26 cellular contexts compared by ENCODE assay signal in the genomic region with DNA sequence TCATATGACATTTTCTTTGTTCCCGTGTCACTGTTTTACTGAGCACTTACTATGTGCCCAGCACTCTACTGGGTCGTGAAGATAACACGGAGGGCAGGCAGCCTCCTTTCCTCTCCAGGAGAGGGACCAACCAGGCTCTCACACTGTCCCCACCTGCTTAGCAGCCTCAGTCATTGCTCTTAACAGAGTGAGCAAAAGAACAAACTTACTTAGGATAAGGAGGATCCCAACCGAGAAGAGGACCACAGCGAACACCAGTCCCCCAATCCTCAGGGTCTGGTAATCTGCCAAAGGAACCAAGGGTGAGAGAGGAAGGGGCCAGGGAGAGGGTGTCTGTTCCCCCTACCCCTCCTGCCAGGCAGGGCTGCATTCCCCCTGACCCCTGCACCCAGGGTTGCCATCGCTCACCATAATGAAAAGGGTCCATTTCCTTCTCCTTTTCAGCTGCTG. TPM values are rescaled to one million over a fixed set of nuclear protein-coding genes. Genes with fewer than 3 reads are reported as not detected.
A peak's percentile ranks its signal among the peaks of the same experiment; 100 is the strongest.
DNase-seq lines count a peak whose midpoint lies in the region; ATAC-seq and TF ChIP-seq lines count a peak whose summit lies in the region.
"Had no signal": no experiment of that assay in that cellular context is flagged by ENCODE, and none has a peak within 500 bp of the region (broad histone marks: within the 10 kb centered on the region; RNA-seq: fewer than 3 reads in every experiment).

No MANE protein-coding gene starts in this region.

- CTCF ChIA-PET in activated CD8-positive, alpha-beta T cell treated with anti-CD3 and anti-CD28 coated beads, Interleukin-2, amount 10 ng/mL, durations not matched to agents 7 days and 5 days (lab: Charles Lee), result interaction anchor here (1.4 to 8.9 kb wide), 9 partner anchors 9 to 212 kb away, joined by 4 to 212 read pairs (median 21); partner anchors contain the start of gene FXYD2
- CTCF ChIA-PET in activated CD8-positive, alpha-beta T cell treated with anti-CD3 and anti-CD28 coated beads for 36 hours (lab: Charles Lee), result interaction anchor here (0.7 to 10.2 kb wide), 7 partner anchors 10 to 212 kb away, joined by 3 to 205 read pairs (median 21); no protein-coding TSS in a partner anchor
- CTCF ChIA-PET in naive thymus-derived CD4-positive, alpha-beta T cell (lab: Charles Lee), result interaction anchor here (0.7 to 6.3 kb wide), 7 partner anchors 9 to 213 kb away, joined by 3 to 153 read pairs (median 25); partner anchors contain the start of gene FXYD2

- H3K36me3 ChIP-seq in naive thymus-derived CD4-positive, alpha-beta T cell (ENCODE audit: control insufficient read depth in 2 of 3, insufficient read depth in 3 of 3, low read length in 3 of 3), result no peaks in the 10 kb centered on the region
- H3K36me3 ChIP-seq: breast epithelium, HAP-1 had no signal

- no peaks in the 10 kb centered on the region for H3K9me3 ChIP-seq in naive thymus-derived CD4-positive, alpha-beta T cell (ENCODE audit: control insufficient read depth in 2 of 3, low read length in 3 of 3)
- H3K9me3 ChIP-seq: breast epithelium, HAP-1, heart right ventricle, psoas muscle, tibial nerve had no signal

- TF ChIP-seq CTCF in activated CD8-positive, alpha-beta T cell treated with anti-CD3 and anti-CD28 coated beads for 36 hours (IDR thresholded peaks at IDR 0.05), result no peak
- TF ChIP-seq CTCF in brain (conservative IDR thresholded peaks at IDR 0.05), result no peak
- TF ChIP-seq CTCF in type B pancreatic cell (conservative IDR thresholded peaks at IDR 0.05), result no peak

- ATAC-seq in activated CD8-positive, alpha-beta T cell treated with anti-CD3 and anti-CD28 coated beads, Interleukin-2, amount 10 ng/mL, durations not matched to agents 7 days and 5 days, result no peak
- ATAC-seq in activated CD8-positive, alpha-beta T cell treated with anti-CD3 and anti-CD28 coated beads for 36 hours, result no peak
- peak; percentile 31 for ATAC-seq in naive thymus-derived CD4-positive, alpha-beta T cell
- no peak for ATAC-seq in activated CD4-positive, CD25-positive, alpha-beta regulatory T cell treated with anti-CD3 and anti-CD28 coated beads, Interleukin-2, amount 50 U/mL, for 24 hours
- ATAC-seq: naive thymus-derived CD8-positive, alpha-beta T cell had no signal

- H3K27me3 Mint-ChIP-seq in activated CD8-positive, alpha-beta T cell treated with anti-CD3 and anti-CD28 coated beads, Interleukin-2, amount 10 ng/mL, durations not matched to agents 7 days and 5 days (ENCODE audit: low read depth), result peaks cover 13% of the 10 kb centered on the region
- H3K27me3 Mint-ChIP-seq in activated CD8-positive, alpha-beta T cell treated with anti-CD3 and anti-CD28 coated beads for 36 hours, result no peaks in the 10 kb centered on the region
- H3K27me3 Mint-ChIP-seq in brain (no peaks in the 10 kb centered on the region), type B pancreatic cell (peaks cover 14% of the 10 kb centered on the region)
- H3K27me3 Mint-ChIP-seq in naive thymus-derived CD4-positive, alpha-beta T cell, result peaks cover 0 to 39% (median 0%) of the 10 kb centered on the region in 5 donors
- H3K27me3 Mint-ChIP-seq: naive thymus-derived CD8-positive, alpha-beta T cell had no signal

- H3K27me3 ChIP-seq in naive thymus-derived CD4-positive, alpha-beta T cell (ENCODE audit: control insufficient read depth in 2 of 2, insufficient read depth in 2 of 2, low read length in 2 of 2), result no peaks in the 10 kb centered on the region
- H3K27me3 ChIP-seq: breast epithelium, heart right ventricle, tibial nerve had no signal

- no peak for DNase-seq in activated CD8-positive, alpha-beta T cell treated with anti-CD3 and anti-CD28 coated beads, Interleukin-2, amount 10 ng/mL, durations not matched to agents 7 days and 5 days
- DNase-seq in activated CD8-positive, alpha-beta T cell treated with anti-CD3 and anti-CD28 coated beads for 36 hours, result no peak
- peak in 1 of 9 donors; percentile 15 for DNase-seq in naive thymus-derived CD4-positive, alpha-beta T cell
- DNase-seq in type B pancreatic cell (ENCODE audit: extremely low spot score, unreplicated experiment) (peak; percentile 40), ACHN (no peak)
- DNase-seq in stimulated activated CD4-positive, alpha-beta T cell treated with anti-CD3 and anti-CD28 coated beads, Interleukin-4, amount 100 ng/mL, for 4 hours, result no peak
- DNase-seq: dermis blood vessel endothelial cell; DMS 273 treated with DMSO at 0.1 percent for 48 hours; heart right ventricle; Kasumi-1; NCI-H1105; NCI-H2081; psoas muscle; stimulated activated CD4-positive, alpha-beta T cell treated with anti-CD3 and anti-CD28 coated beads, Interleukin-12 subunit alpha, Interleukin-12 subunit beta, amount 100 ng/mL, for 4 hours; T-helper 1 cell had no signal

- peaks cover 25% of the 10 kb centered on the region for H3K4me1 Mint-ChIP-seq in activated CD8-positive, alpha-beta T cell treated with anti-CD3 and anti-CD28 coated beads, Interleukin-2, amount 10 ng/mL, durations not matched to agents 7 days and 5 days (ENCODE audit: low read depth)
- H3K4me1 Mint-ChIP-seq in activated CD8-positive, alpha-beta T cell treated with anti-CD3 and anti-CD28 coated beads for 36 hours (ENCODE audit: low read depth), result peaks cover 8% of the 10 kb centered on the region
- H3K4me1 Mint-ChIP-seq in brain (peaks cover 23% of the 10 kb centered on the region), type B pancreatic cell (ENCODE audit: unreplicated experiment) (no peaks in the 10 kb centered on the region)
- H3K4me1 Mint-ChIP-seq in naive thymus-derived CD4-positive, alpha-beta T cell, result peaks cover 0 to 12% (median 0%) of the 10 kb centered on the region in 7 donors
- H3K4me1 Mint-ChIP-seq: memory B cell had no signal

- no peaks in the 10 kb centered on the region for H3K36me3 Mint-ChIP-seq in activated CD8-positive, alpha-beta T cell treated with anti-CD3 and anti-CD28 coated beads, Interleukin-2, amount 10 ng/mL, durations not matched to agents 7 days and 5 days (ENCODE audit: low read depth)
- no peaks in the 10 kb centered on the region for H3K36me3 Mint-ChIP-seq in activated CD8-positive, alpha-beta T cell treated with anti-CD3 and anti-CD28 coated beads for 36 hours (ENCODE audit: low read depth)
- H3K36me3 Mint-ChIP-seq in brain (peaks cover 27% of the 10 kb centered on the region), type B pancreatic cell (no peaks in the 10 kb centered on the region)
- no peaks in the 10 kb centered on the region for H3K36me3 Mint-ChIP-seq in naive thymus-derived CD4-positive, alpha-beta T cell
- H3K36me3 Mint-ChIP-seq: memory B cell; naive thymus-derived CD8-positive, alpha-beta T cell had no signal

- in situ Hi-C loops in ACHN (cut with HindIII; ENCODE audit: low pct_ligation_motif_present, low pct_unique_long_range_greater_than_20kb, low sequenced_read_pairs), result no loop called here

- H3K9me3 Mint-ChIP-seq in activated CD8-positive, alpha-beta T cell treated with anti-CD3 and anti-CD28 coated beads, Interleukin-2, amount 10 ng/mL, durations not matched to agents 7 days and 5 days (ENCODE audit: insufficient read depth), result no peaks in the 10 kb centered on the region
- no peaks in the 10 kb centered on the region for H3K9me3 Mint-ChIP-seq in activated CD8-positive, alpha-beta T cell treated with anti-CD3 and anti-CD28 coated beads for 36 hours
- H3K9me3 Mint-ChIP-seq in brain, result peaks cover 0 to 4% (median 0%) of the 10 kb centered on the region in 5 experiments
- H3K9me3 Mint-ChIP-seq in naive thymus-derived CD4-positive, alpha-beta T cell, result no peaks in the 10 kb centered on the region
- H3K9me3 Mint-ChIP-seq in type B pancreatic cell, result no peaks in the 10 kb centered on the region
- H3K9me3 Mint-ChIP-seq: memory B cell; naive thymus-derived CD8-positive, alpha-beta T cell had no signal

- no peak overlapping the region for H3K4me3 ChIP-seq in naive thymus-derived CD4-positive, alpha-beta T cell (ENCODE audit: low read length)
- H3K4me3 ChIP-seq: breast epithelium, GM12878, HAP-1, heart right ventricle, psoas muscle, tibial nerve had no signal

- POLR2A ChIA-PET in activated CD8-positive, alpha-beta T cell treated with anti-CD3 and anti-CD28 coated beads, Interleukin-2, amount 10 ng/mL, durations not matched to agents 7 days and 5 days (lab: Charles Lee), result no interaction called here
- POLR2A ChIA-PET in activated CD8-positive, alpha-beta T cell treated with anti-CD3 and anti-CD28 coated beads for 36 hours (lab: Charles Lee), result no interaction called here
- POLR2A ChIA-PET in naive thymus-derived CD4-positive, alpha-beta T cell (lab: Charles Lee), result interaction anchor here (1.1 to 3.3 kb wide), 2 partner anchors 12 to 212 kb away, joined by 3 to 24 read pairs; no protein-coding TSS in a partner anchor

- H3K4me3 Mint-ChIP-seq in activated CD8-positive, alpha-beta T cell treated with anti-CD3 and anti-CD28 coated beads, Interleukin-2, amount 10 ng/mL, durations not matched to agents 7 days and 5 days, result no peak overlapping the region
- no peak overlapping the region for H3K4me3 Mint-ChIP-seq in activated CD8-positive, alpha-beta T cell treated with anti-CD3 and anti-CD28 coated beads for 36 hours
- H3K4me3 Mint-ChIP-seq in brain, result no peak overlapping the region
- H3K4me3 Mint-ChIP-seq in naive thymus-derived CD4-positive, alpha-beta T cell, result no peak overlapping the region
- H3K4me3 Mint-ChIP-seq in type B pancreatic cell, result no peak overlapping the region
- H3K4me3 Mint-ChIP-seq: memory B cell; naive thymus-derived CD8-positive, alpha-beta T cell had no signal

- peak overlapping the region; percentile 26 for H3K27ac Mint-ChIP-seq in activated CD8-positive, alpha-beta T cell treated with anti-CD3 and anti-CD28 coated beads, Interleukin-2, amount 10 ng/mL, durations not matched to agents 7 days and 5 days
- no peak overlapping the region for H3K27ac Mint-ChIP-seq in activated CD8-positive, alpha-beta T cell treated with anti-CD3 and anti-CD28 coated beads for 36 hours
- H3K27ac Mint-ChIP-seq in brain, result peak overlapping the region in 3 of 5 experiments; percentile 35 to 69 (median 38)
- H3K27ac Mint-ChIP-seq in naive thymus-derived CD4-positive, alpha-beta T cell, result peak overlapping the region in 3 of 9 donors; percentile 2 to 40 (median 16)
- no peak overlapping the region for H3K27ac Mint-ChIP-seq in type B pancreatic cell
- H3K27ac Mint-ChIP-seq: memory B cell had no signal

- H3K4me1 ChIP-seq in naive thymus-derived CD4-positive, alpha-beta T cell (ENCODE audit: control insufficient read depth in 2 of 2, insufficient read depth in 2 of 2, low read length in 2 of 2), result peaks cover 6 to 9% of the 10 kb centered on the region in 2 donors
- H3K4me1 ChIP-seq: breast epithelium, HAP-1, psoas muscle had no signal

- intact Hi-C loops in activated CD8-positive, alpha-beta T cell treated with anti-CD3 and anti-CD28 coated beads for 36 hours (cut with micrococcal nuclease), result no loop called here
- intact Hi-C loops in naive thymus-derived CD4-positive, alpha-beta T cell (cut with micrococcal nuclease), result no loop called here

- H3K27ac ChIP-seq in naive thymus-derived CD4-positive, alpha-beta T cell (ENCODE audit: low read depth, low read length), result no peak overlapping the region
- H3K27ac ChIP-seq: breast epithelium, psoas muscle, RWPE1 had no signal

RNA-seq across cellular contexts. Expression of gene FXYD2, which starts 17.1 kb away (rescaled TPM):
- total RNA-seq in activated CD8-positive, alpha-beta T cell treated with anti-CD3 and anti-CD28 coated beads, Interleukin-2, amount 10 ng/mL, durations not matched to agents 7 days and 5 days, result 10 to 100 TPM; 22.5 to 24.3 TPM
- total RNA-seq in activated CD8-positive, alpha-beta T cell treated with anti-CD3 and anti-CD28 coated beads for 36 hours, result 1 to 10 TPM; 6.7 to 7.2 TPM
- polyA plus RNA-seq in brain (ENCODE audit: insufficient read depth, low read depth, low replicate concordance), result 0.63 TPM
- 1 to 10 TPM; 3.1 to 6.7 (median 4.4) TPM for total RNA-seq in naive thymus-derived CD4-positive, alpha-beta T cell
- 10 to 100 TPM; 11.2 to 25.6 TPM for polyA plus RNA-seq in naive thymus-derived CD4-positive, alpha-beta T cell
- 40.8 and 57.5 TPM in 2 replicates for total RNA-seq in type B pancreatic cell (ENCODE audit: low replicate concordance)
- total RNA-seq: NCI-H460 had no signal

RNA-seq across cellular contexts. Expression of gene FXYD6, which starts 34.9 kb away (rescaled TPM):
- total RNA-seq in activated CD8-positive, alpha-beta T cell treated with anti-CD3 and anti-CD28 coated beads, Interleukin-2, amount 10 ng/mL, durations not matched to agents 7 days and 5 days, result under 1 TPM in 1 of 2 experiments, not detected in 1; 0.24 TPM
- not detected for total RNA-seq in activated CD8-positive, alpha-beta T cell treated with anti-CD3 and anti-CD28 coated beads for 36 hours
- polyA plus RNA-seq in brain (ENCODE audit: insufficient read depth, low read depth, low replicate concordance), result 516 TPM
- total RNA-seq in naive thymus-derived CD4-positive, alpha-beta T cell, result 1 to 10 TPM in 1 of 5 experiments, under 1 TPM in 2, not detected in 2; 0.10 to 5.4 (median 0.98) TPM
- polyA plus RNA-seq in naive thymus-derived CD4-positive, alpha-beta T cell, result not detected
- 22.9 and 66.6 TPM in 2 replicates for total RNA-seq in type B pancreatic cell (ENCODE audit: low replicate concordance)
- total RNA-seq: naive thymus-derived CD8-positive, alpha-beta T cell; NCI-H460 had no signal
- polyA plus RNA-seq: naive thymus-derived CD8-positive, alpha-beta T cell had no signal

RNA-seq across cellular contexts. Expression of gene DSCAML1, which starts 44.6 kb away (rescaled TPM):
- under 1 TPM; 0.16 to 0.37 TPM for total RNA-seq in activated CD8-positive, alpha-beta T cell treated with anti-CD3 and anti-CD28 coated beads, Interleukin-2, amount 10 ng/mL, durations not matched to agents 7 days and 5 days
- under 1 TPM; 0.13 to 0.29 TPM for total RNA-seq in activated CD8-positive, alpha-beta T cell treated with anti-CD3 and anti-CD28 coated beads for 36 hours
- polyA plus RNA-seq in brain (ENCODE audit: insufficient read depth, low read depth, low replicate concordance), result 9.6 TPM
- 1 to 10 TPM in 1 of 5 experiments, under 1 TPM in 4; 0.17 to 1.3 (median 0.60) TPM for total RNA-seq in naive thymus-derived CD4-positive, alpha-beta T cell
- not detected for polyA plus RNA-seq in naive thymus-derived CD4-positive, alpha-beta T cell
- 5.8 and 9.8 TPM in 2 replicates for total RNA-seq in type B pancreatic cell (ENCODE audit: low replicate concordance)
- total RNA-seq: endothelial cell of umbilical vein, NCI-H460 had no signal
- polyA plus RNA-seq: endothelial cell of umbilical vein had no signal

Comparison
In these comparisons a context has a peak if more than half of its experiments do, and no peak if none do; other contexts are left out.
1. H3K27ac Mint-ChIP-seq: peak in activated CD8-positive, alpha-beta T cell treated with anti-CD3 and anti-CD28 coated beads, Interleukin-2, amount 10 ng/mL, durations not matched to agents 7 days and 5 days (single experiment) and brain (3 of 5); none in activated CD8-positive, alpha-beta T cell treated with anti-CD3 and anti-CD28 coated beads for 36 hours (single experiment) and type B pancreatic cell (single experiment).